8 cellular contexts compared by ENCODE assay signal in genomic region chr9:91948423-91949292, GRCh38. TPM values are rescaled to one million over a fixed set of nuclear protein-coding genes. Genes with fewer than 3 reads are reported as not detected.
A peak's percentile ranks its signal among the peaks of the same experiment; 100 is the strongest.
DNase-seq lines count a peak whose midpoint lies in the region; ATAC-seq and TF ChIP-seq lines count a peak whose summit lies in the region.

No MANE protein-coding gene starts in this region.

- DNase-seq in AG04450 (ENCODE audit: low read depth, low spot score) (no peak), WTC11 (ENCODE audit: low spot score) (peak; percentile 77), fibroblast of mammary gland (ENCODE audit: low read depth) (peak; percentile 51), NAMALWA (ENCODE audit: low spot score) (no peak)

- TF ChIP-seq CTCF in AG04450 (IDR thresholded peaks at IDR 0.05; ENCODE audit: low read depth, low read length) (peak; percentile 24), HEK293 (tag by site-specific recombination; IDR thresholded peaks at IDR 0.05) (peak; percentile 51; the same call in 1 of the 2 replicates), WTC11 (IDR thresholded peaks at IDR 0.05) (no peak), fibroblast of mammary gland (conservative IDR thresholded peaks at IDR 0.05; ENCODE audit: control insufficient read depth, insufficient read depth, low read depth, low read length) (no peak)

- H3K27me3 ChIP-seq in AG04450 (ENCODE audit: control insufficient read depth, insufficient read depth, low read length) (peaks cover 20% of the 10 kb centered on the region), neuron (ENCODE audit: insufficient read depth, low read length) (peaks cover 17% of the 10 kb centered on the region)

- H3K9me3 ChIP-seq in AG04450 (ENCODE audit: control insufficient read depth, insufficient read depth, low read length) (peaks cover 8% of the 10 kb centered on the region), HEK293 (ENCODE audit: control insufficient read depth, insufficient read depth, low read depth, low read length) (no peaks in the 10 kb centered on the region), neuron (ENCODE audit: low read length) (no peaks in the 10 kb centered on the region)

- ATAC-seq in WTC11: peak; percentile 58
- ATAC-seq in HG02610 (IDR thresholded peaks at IDR 0.05; ENCODE audit: unreplicated experiment): no peak
- no peak for ATAC-seq in HG03571 (IDR thresholded peaks at IDR 0.05; ENCODE audit: unreplicated experiment)

- POLR2A ChIA-PET in AG04450 (lab: Yijun Ruan, JAX) (interaction anchor here (0.6 to 2.4 kb wide), 2 partner anchors 61 to 148 kb away, joined by 3 to 10 read pairs; no protein-coding TSS in a partner anchor), HEK293 (lab: Yijun Ruan, JAX) (interaction anchor here (1.6 kb wide), 1 partner anchor 17 kb away, joined by 4 read pairs; no protein-coding TSS in a partner anchor), WTC11 (lab: Charles Lee) (no interaction called here)

- H3K4me3 ChIP-seq in AG04450 (ENCODE audit: low read depth, low read length): peak overlapping the region; percentile 71
- H3K4me3 ChIP-seq in HEK293 (ENCODE audit: low read depth, low read length): peak overlapping the region; percentile 51
- H3K4me3 ChIP-seq in fibroblast of mammary gland (ENCODE audit: control insufficient read depth, low read depth, low read length): peak overlapping the region; percentile 73
- H3K4me3 ChIP-seq in neuron (ENCODE audit: low read length): peak overlapping the region; percentile 44

- CTCF ChIA-PET in AG04450 (lab: Charles Lee): interaction anchor here (1.0 to 1.9 kb wide), 3 partner anchors 173 to 214 kb away, joined by 3 to 9 read pairs (median 4); no protein-coding TSS in a partner anchor
- CTCF ChIA-PET in HEK293 (lab: Yijun Ruan, JAX): interaction anchor here (0.6 to 8.3 kb wide), 7 partner anchors 12 to 172 kb away, joined by 3 to 166 read pairs (median 3); no protein-coding TSS in a partner anchor
- CTCF ChIA-PET in WTC11 (lab: Charles Lee): interaction anchor here (0.5 to 3.5 kb wide), 17 partner anchors 11 to 594 kb away, joined by 3 to 51 read pairs (median 4); no protein-coding TSS in a partner anchor

- H3K27ac ChIP-seq in AG04450 (ENCODE audit: low read depth, low read length) (no peak overlapping the region), HEK293 (ENCODE audit: extremely low read depth, low read depth, low read length) (peak overlapping the region; percentile 72)

- no peaks in the 10 kb centered on the region for H3K9me3 Mint-ChIP-seq in WTC11

- peak overlapping the region; percentile 89 for H3K4me3 Mint-ChIP-seq in WTC11

- peak overlapping the region; percentile 49; the same call in 1 of the 2 replicates for H3K27ac Mint-ChIP-seq in WTC11

- H3K4me1 Mint-ChIP-seq in WTC11: peaks cover 50% of the 10 kb centered on the region

- H3K4me1 ChIP-seq in HEK293 (ENCODE audit: control insufficient read depth, insufficient read depth, low read length) (peaks cover 13% of the 10 kb centered on the region), neuron (ENCODE audit: insufficient read depth, low read length) (peaks cover 11% of the 10 kb centered on the region)

- H2AFZ ChIP-seq in neuron (ENCODE audit: low read depth, low read length): peak overlapping the region; percentile 97

- H3K36me3 Mint-ChIP-seq in WTC11: no peaks in the 10 kb centered on the region

- H3K36me3 ChIP-seq in HEK293 (ENCODE audit: control insufficient read depth in 2 of 2, insufficient read depth in 1 of 2, low read length in 2 of 2) (no peaks in the 10 kb centered on the region), neuron (ENCODE audit: insufficient read depth, low read length) (no peaks in the 10 kb centered on the region)

- H3K27me3 Mint-ChIP-seq in WTC11 (ENCODE audit: low read depth): peaks cover 43% of the 10 kb centered on the region

TF ChIP-seq in HEK293, 187 proteins besides CTCF, POLR2A, EP300 and RAD21 (continues in another document):
- TF ChIP-seq ZNF544 (tag by site-specific recombination; IDR thresholded peaks at IDR 0.05) (no peak), ZNF280D (tag by site-specific recombination; IDR thresholded peaks at IDR 0.05) (no peak), ZNF571 (tag by site-specific recombination; IDR thresholded peaks at IDR 0.05) (no peak), ZFP41 (tag by site-specific recombination; IDR thresholded peaks at IDR 0.05; ENCODE audit: borderline replicate concordance) (no peak), ZNF239 (tag by site-specific recombination; IDR thresholded peaks at IDR 0.05) (no peak), ZNF449 (tag by site-specific recombination; IDR thresholded peaks at IDR 0.05) (no peak), ZSCAN23 (tag by site-specific recombination; IDR thresholded peaks at IDR 0.05) (0 out of 2 replicates have a peak, but pooled peaks have one; percentile 15)

TF ChIP-seq in WTC11, 78 proteins besides CTCF, POLR2A, EP300 and RAD21:
- TF ChIP-seq ZNF263 (CRISPR knock-in tag; IDR thresholded peaks at IDR 0.05; ENCODE audit: low read depth) (peak; percentile 56; the same call in 1 of the 2 replicates), AFF4 (CRISPR knock-in tag; IDR thresholded peaks at IDR 0.05; ENCODE audit: borderline replicate concordance) (no peak), ZNF423 (CRISPR knock-in tag; IDR thresholded peaks at IDR 0.05) (peak; percentile 50), FOXP1 (CRISPR knock-in tag; IDR thresholded peaks at IDR 0.05; ENCODE audit: borderline replicate concordance) (no peak; the same call in 1 of the 2 replicates)

RNA-seq across cellular contexts. Expression of gene ROR2, which starts 1.4 kb away (rescaled TPM):
- polyA plus RNA-seq in AG04450 (2011; rRNA removed): 9.7 and 12.3 TPM in 2 replicates
- polyA minus RNA-seq in AG04450 (2011; rRNA and poly(A)+ RNA removed): 18.2 and 21.7 TPM in 2 replicates
- 15.2 to 19.8 TPM (median 15.9 TPM) in 3 replicates for total RNA-seq in WTC11 (2021)

Comparison
In these comparisons a context has a peak if more than half of its experiments do, and no peak if none do; other contexts are left out.
1. DNase-seq: peak in WTC11 (single experiment) and fibroblast of mammary gland (single experiment); none in AG04450 (single experiment) and NAMALWA (single experiment).
2. CTCF ChIP-seq: peak in AG04450 (single experiment) and HEK293 (single experiment); none in WTC11 (single experiment) and fibroblast of mammary gland (single experiment).
3. Peak in every context shown above with its lines, with median percentiles within 50 percentile points of each other: H3K4me3 ChIP-seq.